ENCODE assay signal across 8 cellular contexts in the genomic region with DNA sequence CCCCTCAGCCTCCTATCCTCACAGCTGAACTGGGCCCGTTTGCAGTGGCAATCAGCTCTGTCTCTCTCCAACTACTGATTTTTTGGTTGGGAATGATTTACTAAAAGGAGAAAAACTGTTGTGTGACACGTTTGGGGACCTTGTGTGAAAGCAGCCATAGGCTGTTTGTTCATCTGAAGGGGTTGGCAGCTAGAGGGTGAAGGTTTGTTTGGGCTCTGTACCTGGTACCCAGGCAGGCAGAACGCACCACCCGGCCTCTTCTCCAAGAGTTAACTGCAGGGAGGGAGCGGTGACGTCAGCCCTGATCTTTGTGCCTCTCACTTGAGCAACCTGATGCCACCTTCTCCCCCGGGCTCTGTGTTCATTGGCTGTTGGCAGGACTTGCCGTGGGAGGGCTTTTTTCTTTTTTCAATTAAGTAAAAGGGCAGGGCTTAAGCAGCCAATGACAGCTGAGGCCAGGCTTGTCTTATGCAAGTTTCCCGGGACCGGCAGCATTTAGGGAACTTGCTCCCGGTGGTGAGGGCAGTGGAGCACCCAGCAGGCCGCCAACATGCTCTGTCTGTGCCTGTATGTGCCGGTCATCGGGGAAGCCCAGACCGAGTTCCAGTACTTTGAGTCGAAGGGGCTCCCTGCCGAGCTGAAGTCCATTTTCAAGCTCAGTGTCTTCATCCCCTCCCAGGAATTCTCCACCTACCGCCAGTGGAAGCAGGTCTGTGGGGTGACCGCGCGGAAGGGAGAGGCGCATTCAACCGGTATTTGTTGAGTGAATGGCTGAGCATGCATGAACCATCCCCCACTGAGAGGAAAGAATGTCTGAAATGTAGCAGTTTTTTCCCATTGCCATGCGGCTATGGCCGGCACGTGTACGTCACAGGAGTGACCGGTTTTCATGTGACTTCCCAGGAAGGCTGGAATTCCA. TPM values are rescaled to one million over a fixed set of nuclear protein-coding genes. Genes with fewer than 3 reads are reported as not detected.
A peak's percentile ranks its signal among the peaks of the same experiment; 100 is the strongest.
DNase-seq lines count a peak whose midpoint lies in the region; ATAC-seq and TF ChIP-seq lines count a peak whose summit lies in the region.

No MANE protein-coding gene starts in this region.

- H2AFZ ChIP-seq in osteoblast (ENCODE audit: low read length), result peak overlapping the region; percentile 19

- no peak for TF ChIP-seq CTCF in adrenal gland (IDR thresholded peaks at IDR 0.05)
- no peak for TF ChIP-seq CTCF in cardiac muscle cell (IDR thresholded peaks at IDR 0.05; ENCODE audit: low read depth, low read length)
- TF ChIP-seq CTCF in osteoblast (IDR thresholded peaks at IDR 0.05; ENCODE audit: extremely low read depth, low read depth, low read length), result no peak

- H3K9ac ChIP-seq in SK-N-MC (ENCODE audit: insufficient read length), result peak overlapping the region; percentile 41

- WGBS in adrenal gland, 4 donors, result 6 to 11% (median 9%) methylated on average over 20 to 28 of the region's 28 CpGs
- 71% methylated on average over 28 of the region's 28 CpGs for WGBS in thymus

- H3K27ac ChIP-seq in SK-N-MC, result peak overlapping the region; percentile 59; the same call in 1 of the 2 replicates
- peak overlapping the region; percentile 65 to 98 (median 93) for H3K27ac ChIP-seq in adrenal gland
- H3K27ac ChIP-seq in cardiac muscle cell, result peak overlapping the region; percentile 100
- peak overlapping the region; percentile 99 for H3K27ac ChIP-seq in osteoblast (ENCODE audit: low read depth, low read length)
- H3K27ac ChIP-seq in thymus (ENCODE audit: low read depth), result peak overlapping the region; percentile 44

- no peak for ATAC-seq in HG02678 (IDR thresholded peaks at IDR 0.05; ENCODE audit: unreplicated experiment)

- peak overlapping the region; percentile 86 for H3K4me2 ChIP-seq in osteoblast (ENCODE audit: insufficient read depth, low read length)

- peak overlapping the region; percentile 69 for H3K4me3 ChIP-seq in SK-N-MC
- H3K4me3 ChIP-seq in adrenal gland, result peak overlapping the region in 3 of 4 donors; percentile 3 to 56 (median 21)
- peak overlapping the region; percentile 31 for H3K4me3 ChIP-seq in cardiac muscle cell
- peak overlapping the region; percentile 76 for H3K4me3 ChIP-seq in osteoblast (ENCODE audit: insufficient read depth, low read length)
- no peak overlapping the region for H3K4me3 ChIP-seq in thymus (ENCODE audit: low read length)

- peak; percentile 92 to 99 for TF ChIP-seq POLR2A in adrenal gland (IDR thresholded peaks at IDR 0.05)

- intact Hi-C loops in adrenal gland (cut with DNase I), result no loop called here

- peaks cover 81% of the 10 kb centered on the region for H3K79me2 ChIP-seq in osteoblast (ENCODE audit: insufficient read depth, low read length)

- H3K4me1 ChIP-seq in adrenal gland (replicated peaks in 1 of 2), result peaks cover 52 to 82% of the 10 kb centered on the region in 2 donors
- peaks cover 43% of the 10 kb centered on the region for H3K4me1 ChIP-seq in cardiac muscle cell (ENCODE audit: low read depth)
- H3K4me1 ChIP-seq in osteoblast (ENCODE audit: insufficient read depth, low read length), result peaks cover 44% of the 10 kb centered on the region
- H3K4me1 ChIP-seq in thymus (ENCODE audit: control insufficient read depth, insufficient read depth, low read length), result peaks cover 51% of the 10 kb centered on the region

- DNase-seq in CD1c-positive myeloid dendritic cell (ENCODE audit: extremely low spot score), result peak; percentile 98
- DNase-seq in M059J (ENCODE audit: low read depth), result peak; percentile 86
- DNase-seq in SK-N-MC (ENCODE audit: low read depth, low spot score), result peak; percentile 78
- peak; percentile 94 to 99 (median 99) for DNase-seq in adrenal gland
- DNase-seq in cardiac muscle cell (ENCODE audit: low read depth in 1 of 2, low spot score in 1 of 2), result peak; percentile 98 to 99
- DNase-seq in osteoblast (ENCODE audit: insufficient read length, low spot score, missing footprints), result peak; percentile 94

- H3K27me3 ChIP-seq in adrenal gland, result no peaks in the 10 kb centered on the region
- H3K27me3 ChIP-seq in cardiac muscle cell, result no peaks in the 10 kb centered on the region
- no peaks in the 10 kb centered on the region for H3K27me3 ChIP-seq in osteoblast (ENCODE audit: insufficient read depth, low read length)
- no peaks in the 10 kb centered on the region for H3K27me3 ChIP-seq in thymus (ENCODE audit: control insufficient read depth, insufficient read depth)

- H3K9me3 ChIP-seq in SK-N-MC (ENCODE audit: low read depth, low read length), result no peaks in the 10 kb centered on the region
- no peaks in the 10 kb centered on the region for H3K9me3 ChIP-seq in adrenal gland (replicated peaks in 1 of 3)
- no peaks in the 10 kb centered on the region for H3K9me3 ChIP-seq in cardiac muscle cell (ENCODE audit: low read depth)
- no peaks in the 10 kb centered on the region for H3K9me3 ChIP-seq in osteoblast (ENCODE audit: low read depth, low read length)
- no peaks in the 10 kb centered on the region for H3K9me3 ChIP-seq in thymus (ENCODE audit: control insufficient read depth)

- H3K36me3 ChIP-seq in SK-N-MC (ENCODE audit: insufficient read depth, low read length) (peaks cover 22% of the 10 kb centered on the region; the same call in 1 of the 2 replicates), adrenal gland (replicated peaks in 1 of 2) (peaks cover 0 to 23% of the 10 kb centered on the region in 2 donors), cardiac muscle cell (peaks cover 10% of the 10 kb centered on the region), osteoblast (ENCODE audit: insufficient read depth, low read length) (peaks cover 26% of the 10 kb centered on the region), thymus (ENCODE audit: control insufficient read depth, insufficient read depth) (peaks cover 27% of the 10 kb centered on the region)

- H4K20me1 ChIP-seq in osteoblast (ENCODE audit: insufficient read depth, low read length), result peaks cover 5% of the 10 kb centered on the region

RNA-seq across cellular contexts. Expression of a gene that starts 29.3 kb away (rescaled TPM):
- total RNA-seq in M059J (2014; rRNA removed; shearing (Covaris generic)), result 34.9 and 53.8 TPM in 2 replicates
- total RNA-seq in adrenal gland, result 100 to 1,000 TPM in 4 of 8 donors, 10 to 100 TPM in 4; 82.5 to 147 (median 101) TPM
- polyA plus RNA-seq in adrenal gland, result 100 to 1,000 TPM in 2 of 3 donors, 10 to 100 TPM in 1; 69.5 to 104 (median 101) TPM
- total RNA-seq in cardiac muscle cell, result 132 and 141 TPM in 2 replicates
- 206 and 240 TPM in 2 replicates for polyA plus RNA-seq in cardiac muscle cell
- total RNA-seq in osteoblast, result 42.7 and 50.3 TPM in 2 replicates
- polyA plus RNA-seq in thymus, result 39.3 TPM

RNA-seq across cellular contexts. Expression of a gene that starts 30.2 kb away (rescaled TPM):
- 8.7 and 19.8 TPM in 2 replicates for total RNA-seq in M059J (2014; rRNA removed; shearing (Covaris generic))
- total RNA-seq in adrenal gland, result 10 to 100 TPM; 11.4 to 60.6 (median 25.5) TPM
- 10 to 100 TPM; 13.6 to 14.1 (median 13.9) TPM for polyA plus RNA-seq in adrenal gland
- 13.0 and 15.8 TPM in 2 replicates for total RNA-seq in cardiac muscle cell
- 9.1 and 9.8 TPM in 2 replicates for polyA plus RNA-seq in cardiac muscle cell
- 9.7 and 13.4 TPM in 2 replicates for total RNA-seq in osteoblast
- polyA plus RNA-seq in thymus, result 12.3 TPM

RNA-seq across cellular contexts. Expression of a gene that starts 31.2 kb away (rescaled TPM):
- total RNA-seq in M059J (2014; rRNA removed; shearing (Covaris generic)), result 10.5 and 13.7 TPM in 2 replicates
- total RNA-seq in adrenal gland, result 10 to 100 TPM in 6 of 8 donors, 1 to 10 TPM in 2; 8.0 to 20.7 (median 12.2) TPM
- polyA plus RNA-seq in adrenal gland, result 10 to 100 TPM in 2 of 3 donors, 1 to 10 TPM in 1; 6.6 to 12.8 (median 10.8) TPM
- total RNA-seq in cardiac muscle cell, result 9.4 and 15.2 TPM in 2 replicates
- 6.9 and 10.9 TPM in 2 replicates for polyA plus RNA-seq in cardiac muscle cell
- total RNA-seq in osteoblast, result 10.1 and 10.6 TPM in 2 replicates
- polyA plus RNA-seq in thymus, result 11.5 TPM

RNA-seq across cellular contexts. Expression of a gene that starts 51.0 kb away (rescaled TPM):
- total RNA-seq in M059J (2014; rRNA removed; shearing (Covaris generic)), result 0.42 TPM in 1 of 2 replicates, not detected in the other
- total RNA-seq in adrenal gland, result 10 to 100 TPM in 1 of 8 donors, 1 to 10 TPM in 4, not detected in 3; 1.0 to 48.2 (median 1.2) TPM
- 1 to 10 TPM in 2 of 3 donors, under 1 TPM in 1; 0.37 to 1.9 (median 1.7) TPM for polyA plus RNA-seq in adrenal gland
- total RNA-seq in cardiac muscle cell, result not detected in 2 replicates
- polyA plus RNA-seq in cardiac muscle cell, result 1.2 TPM in 1 of 2 replicates, not detected in the other
- not detected in 2 replicates for total RNA-seq in osteoblast
- polyA plus RNA-seq in thymus, result 31.9 TPM

Comparison
In these comparisons a context has a peak if more than half of its experiments do, and no peak if none do; other contexts are left out.
1. H3K27ac ChIP-seq: peak in every context shown above with its lines; median percentile 100 in cardiac muscle cell; 99 in osteoblast; 93 in adrenal gland; 59 in SK-N-MC; 44 in thymus.